ENCODE assay signal across 8 cellular contexts in the genomic region with DNA sequence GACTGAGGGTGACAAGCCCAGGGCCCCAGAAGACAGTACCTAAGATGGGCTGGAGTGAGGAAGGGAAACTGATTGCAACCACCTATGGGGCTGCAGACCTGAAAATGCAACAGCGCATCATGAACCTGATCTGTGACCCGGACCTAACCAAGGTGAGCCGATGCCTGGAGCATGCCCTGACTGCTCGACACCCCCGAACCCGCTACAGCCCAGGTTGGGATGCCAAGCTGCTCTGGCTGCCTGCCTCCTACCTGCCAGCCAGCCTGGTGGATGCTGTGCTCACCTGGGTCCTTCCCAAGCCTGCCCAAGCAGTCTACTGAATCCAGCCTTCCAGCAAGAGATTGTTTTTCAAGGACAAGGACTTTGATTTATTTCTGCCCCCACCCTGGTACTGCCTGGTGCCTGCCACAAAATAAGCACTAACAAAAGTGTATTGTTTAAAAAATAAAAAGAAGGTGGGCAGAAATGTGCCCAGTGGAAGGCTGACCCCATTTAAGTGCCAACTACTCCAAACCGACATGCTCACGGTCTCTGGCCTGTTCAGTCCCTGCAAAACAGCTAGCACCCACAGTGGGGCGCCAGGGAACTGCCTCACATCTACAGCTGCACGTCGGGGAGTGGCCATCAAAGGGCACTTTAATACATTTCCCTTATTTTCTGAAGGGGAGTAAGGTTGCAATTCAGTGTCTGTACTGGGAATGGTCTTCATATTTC. TPM values are rescaled to one million over a fixed set of nuclear protein-coding genes. Genes with fewer than 3 reads are reported as not detected.
DNase-seq lines count a peak whose midpoint lies in the region; ATAC-seq, FAIRE-seq and TF ChIP-seq lines count a peak whose summit lies in the region.

No MANE protein-coding gene starts in this region.

- no peak overlapping the region for H3K4me2 ChIP-seq in GM12878 (ENCODE audit: control insufficient read depth, insufficient read depth)

- intact Hi-C loops in GM12878 (cut with micrococcal nuclease; ENCODE audit: unreplicated experiment): no loop called here

- H4K20me1 ChIP-seq in GM12878 (ENCODE audit: control insufficient read depth, insufficient read depth): no peaks in the 10 kb centered on the region

- peak; percentile 82 for TF ChIP-seq RAD21 in GM12878 (IDR thresholded peaks at IDR 0.05; ENCODE audit: insufficient read depth, low read depth, low read length)

- FAIRE-seq in GM12878 (lab: Jason Lieb, UNC): peak; percentile 82

- POLR2A ChIA-PET in GM12878 (lab: Charles Lee): interaction anchor here (1.1 to 2.3 kb wide), 2 partner anchors 12 to 14 kb away, joined by 3 to 9 read pairs; no protein-coding TSS in a partner anchor

- RAD21 ChIA-PET in GM12878 (lab: Charles Lee; ENCODE audit: unreplicated experiment): interaction anchor here (0.9 to 11.0 kb wide), 7 partner anchors 8 to 317 kb away, joined by 3 to 113 read pairs (median 4); a partner anchor contains a TSS

- DNase-seq in GM03348 (ENCODE audit: low spot score) (peak; percentile 53), LHCN-M2 (ENCODE audit: low read depth) (peak; percentile 87), T follicular helper cell (ENCODE audit: low read depth) (peak; percentile 45), GM12878 (ENCODE audit: low read depth, low spot score) (no peak), iris pigment epithelial cell (ENCODE audit: low read depth) (peak; percentile 68)
- peak; percentile 47 to 48 for DNase-seq in stimulated activated CD4-positive, alpha-beta T cell treated with anti-CD3 and anti-CD28 coated beads, Interleukin-1b, Interleukin-23, amount 100 ng/mL, for 4 hours (ENCODE audit: low read depth in 2 of 2)

- 0 out of 2 replicates have a peak, but pooled peaks have one; percentile 35 for TF ChIP-seq POLR2A in GM12878 (IDR thresholded peaks at IDR 0.05; ENCODE audit: low read depth, low read length)

- no peak for TF ChIP-seq EP300 in GM12878 (IDR thresholded peaks at IDR 0.05; ENCODE audit: borderline replicate concordance in 1 of 2, control insufficient read depth in 1 of 2, low read depth in 2 of 2, low read length in 2 of 2)

- H3K79me2 ChIP-seq in GM12878 (ENCODE audit: control insufficient read depth, insufficient read depth, low read length): peaks cover 11% of the 10 kb centered on the region

- peak; percentile 79 to 87 (median 85) for TF ChIP-seq CTCF in GM12878 (IDR thresholded peaks at IDR 0.05 in 2 of 3, conservative IDR thresholded peaks at IDR 0.05 in 1 of 3; ENCODE audit: control insufficient read depth in 2 of 3, extremely low read depth in 1 of 3, insufficient read depth in 1 of 3, low read depth in 3 of 3, low read length in 3 of 3)

- CTCF ChIA-PET in GM12878 (lab: Yijun Ruan, JAX): interaction anchor here (0.8 to 11.4 kb wide), 14 partner anchors 8 to 216 kb away, joined by 3 to 205 read pairs (median 3); a partner anchor contains a TSS

- SMC1A ChIA-PET in GM12878 (lab: Charles Lee; ENCODE audit: uncharacterized antibody, unreplicated experiment): interaction anchor here (0.5 to 2.1 kb wide), 7 partner anchors 8 to 316 kb away, joined by 3 to 44 read pairs (median 3); a partner anchor contains a TSS

- H3K4me1 ChIP-seq in GM12878 (ENCODE audit: control insufficient read depth, insufficient read depth, low read length): peaks cover 10% of the 10 kb centered on the region

- ATAC-seq in GM12878 (peak; percentile 45), HG02938 (IDR thresholded peaks at IDR 0.05; ENCODE audit: unreplicated experiment) (no peak), GM21619 (IDR thresholded peaks at IDR 0.05; ENCODE audit: unreplicated experiment) (no peak)

- peaks cover 7% of the 10 kb centered on the region in 2 experiments; a peak in 3 of 4 replicates for H3K36me3 ChIP-seq in GM12878 (ENCODE audit: control insufficient read depth in 2 of 2, insufficient read depth in 2 of 2, low read length in 1 of 2)

- H3K9ac ChIP-seq in GM12878 (ENCODE audit: control insufficient read depth, insufficient read depth, low read length): no peak overlapping the region

- H3K9me3 ChIP-seq in GM12878 (replicated peaks; ENCODE audit: control insufficient read depth, insufficient read depth, low read length): no peaks in the 10 kb centered on the region

- in situ Hi-C loops in GM12878 (cut with MboI): no loop called here

- no TSS peak for BruUV-seq in GM12878 (replicated peaks; lab: Mats Ljungman, UMichigan)

- no peak overlapping the region for H3K27ac ChIP-seq in GM12878 (ENCODE audit: control insufficient read depth, insufficient read depth)

- no peak overlapping the region for H3K4me3 ChIP-seq in GM12878

- WGBS in GM12878 (ENCODE audit: insufficient coverage, insufficient replicate concordance, low lambda C conversion rate, missing lambda C conversion rate): 52% methylated on average over 11 of the region's 11 CpGs

- H3K27me3 ChIP-seq in GM12878 (replicated peaks in 1 of 2; ENCODE audit: control insufficient read depth in 2 of 2, insufficient read depth in 2 of 2, low read length in 1 of 2): no peaks in the 10 kb centered on the region

- H2AFZ ChIP-seq in GM12878 (ENCODE audit: control insufficient read depth, low read depth, low read length): no peak overlapping the region

RNA-seq across cellular contexts. Expression of a gene that starts 4.2 kb away (rescaled TPM):
- total RNA-seq in LHCN-M2 (2014; rRNA removed) (147 and 216 TPM in 2 replicates), GM12878 (2014; rRNA removed) (6.4 and 8.2 TPM in 2 replicates), GM12878 (2014; rRNA removed; fragmentation: Illumina TruSeq; extraction: Trizol) (5.7 and 6.7 TPM in 2 replicates), GM12878 (2021) (5.8 and 8.4 TPM in 2 replicates)
- polyA plus RNA-seq in LHCN-M2 (2012): 29.0 TPM
- 24.9 and 25.4 TPM in 2 replicates for total RNA-seq in GM12878 (2013; cell fraction: nucleolus; rRNA removed)
- polyA plus RNA-seq in GM12878 (2011; ENCODE audit: low read depth): 2.2 TPM
- polyA plus RNA-seq in GM12878 (2011; rRNA removed) (7.0 and 7.8 TPM in 2 replicates), GM12878 (2014; fragmentation: Illumina TruSeq; extraction: Trizol) (5.5 and 7.6 TPM in 2 replicates), GM12878 (2014; fragmentation: Nextera tagmentation; extraction: Ambion mirVana) (1 to 10 TPM; 2.6 to 3.1 TPM), GM12878 (2014; rRNA removed) (11.6 and 11.9 TPM in 2 replicates), GM12878 (2016; fragmentation: Nextera tagmentation; extraction: Ambion mirVana) (1 to 10 TPM; 5.8 to 7.1 TPM)
- polyA plus RNA-seq in GM12878 (2011; cell fraction: cytosol; rRNA removed): 7.5 and 10.6 TPM in 2 replicates
- 22.2 and 32.5 TPM in 2 replicates for polyA plus RNA-seq in GM12878 (2011; cell fraction: nucleus; rRNA removed)
- polyA plus RNA-seq in GM12878 (2012): 4.6 and 5.0 TPM in 2 replicates
- polyA minus RNA-seq in GM12878 (2011; rRNA and poly(A)+ RNA removed): 6.7 and 7.7 TPM in 2 replicates
- 2.1 TPM in 1 of 2 replicates, not detected in the other for polyA minus RNA-seq in GM12878 (2011; cell fraction: cytosol; rRNA and poly(A)+ RNA removed)
- polyA minus RNA-seq in GM12878 (2011; cell fraction: nucleus; rRNA and poly(A)+ RNA removed): 6.3 and 15.9 TPM in 2 replicates

RNA-seq across cellular contexts. Expression of a gene that starts 4.4 kb away (rescaled TPM):
- total RNA-seq in LHCN-M2 (2014; rRNA removed): 2,065 and 2,281 TPM in 2 replicates
- 3,617 TPM for polyA plus RNA-seq in LHCN-M2 (2012)
- 44.4 and 46.9 TPM in 2 replicates for total RNA-seq in GM12878 (2013; cell fraction: nucleolus; rRNA removed)
- total RNA-seq in GM12878 (2014; rRNA removed): 147 and 163 TPM in 2 replicates
- total RNA-seq in GM12878 (2014; rRNA removed; fragmentation: Illumina TruSeq; extraction: Trizol): 165 and 171 TPM in 2 replicates
- total RNA-seq in GM12878 (2021): 171 and 173 TPM in 2 replicates
- polyA plus RNA-seq in GM12878 (2011; ENCODE audit: low read depth): 176 TPM
- 157 and 182 TPM in 2 replicates for polyA plus RNA-seq in GM12878 (2011; rRNA removed)
- 168 and 246 TPM in 2 replicates for polyA plus RNA-seq in GM12878 (2011; cell fraction: cytosol; rRNA removed)
- polyA plus RNA-seq in GM12878 (2011; cell fraction: nucleus; rRNA removed): 88.0 and 94.4 TPM in 2 replicates
- polyA plus RNA-seq in GM12878 (2012): 150 and 169 TPM in 2 replicates
- 142 and 156 TPM in 2 replicates for polyA plus RNA-seq in GM12878 (2014; fragmentation: Illumina TruSeq; extraction: Trizol)
- polyA plus RNA-seq in GM12878 (2014; fragmentation: Nextera tagmentation; extraction: Ambion mirVana): 100 to 1,000 TPM; 194 to 220 TPM
- polyA plus RNA-seq in GM12878 (2014; rRNA removed): 166 and 193 TPM in 2 replicates
- polyA plus RNA-seq in GM12878 (2016; fragmentation: Nextera tagmentation; extraction: Ambion mirVana): 100 to 1,000 TPM; 200 to 209 TPM
- 98.9 and 117 TPM in 2 replicates for polyA minus RNA-seq in GM12878 (2011; rRNA and poly(A)+ RNA removed)
- 27.9 and 34.6 TPM in 2 replicates for polyA minus RNA-seq in GM12878 (2011; cell fraction: cytosol; rRNA and poly(A)+ RNA removed)
- polyA minus RNA-seq in GM12878 (2011; cell fraction: nucleus; rRNA and poly(A)+ RNA removed): 12.7 and 25.9 TPM in 2 replicates

RNA-seq across cellular contexts. Expression of a gene that starts 8.5 kb away (rescaled TPM):
- total RNA-seq in LHCN-M2 (2014; rRNA removed) (118 and 135 TPM in 2 replicates), GM12878 (2014; rRNA removed) (134 and 144 TPM in 2 replicates), GM12878 (2014; rRNA removed; fragmentation: Illumina TruSeq; extraction: Trizol) (126 and 128 TPM in 2 replicates), GM12878 (2021) (131 and 141 TPM in 2 replicates)
- 374 TPM for polyA plus RNA-seq in LHCN-M2 (2012)
- total RNA-seq in GM12878 (2013; cell fraction: nucleolus; rRNA removed): 25.1 and 33.4 TPM in 2 replicates
- polyA plus RNA-seq in GM12878 (2011; ENCODE audit: low read depth): 91.5 TPM
- polyA plus RNA-seq in GM12878 (2011; rRNA removed) (102 and 156 TPM in 2 replicates), GM12878 (2014; fragmentation: Illumina TruSeq; extraction: Trizol) (86.6 and 141 TPM in 2 replicates), GM12878 (2014; fragmentation: Nextera tagmentation; extraction: Ambion mirVana) (100 to 1,000 TPM; 264 to 285 TPM), GM12878 (2014; rRNA removed) (176 and 185 TPM in 2 replicates), GM12878 (2016; fragmentation: Nextera tagmentation; extraction: Ambion mirVana) (100 to 1,000 TPM; 218 to 228 TPM)
- 248 and 288 TPM in 2 replicates for polyA plus RNA-seq in GM12878 (2011; cell fraction: cytosol; rRNA removed)
- polyA plus RNA-seq in GM12878 (2011; cell fraction: nucleus; rRNA removed): 100 and 116 TPM in 2 replicates
- 142 and 151 TPM in 2 replicates for polyA plus RNA-seq in GM12878 (2012)
- polyA minus RNA-seq in GM12878 (2011; rRNA and poly(A)+ RNA removed): 65.8 and 84.2 TPM in 2 replicates
- 16.3 and 21.6 TPM in 2 replicates for polyA minus RNA-seq in GM12878 (2011; cell fraction: cytosol; rRNA and poly(A)+ RNA removed)
- 15.2 and 19.2 TPM in 2 replicates for polyA minus RNA-seq in GM12878 (2011; cell fraction: nucleus; rRNA and poly(A)+ RNA removed)

RNA-seq across cellular contexts. Expression of a gene that starts 16.7 kb away (rescaled TPM):
- total RNA-seq in LHCN-M2 (2014; rRNA removed) (135 and 217 TPM in 2 replicates), GM12878 (2014; rRNA removed) (2.5 and 2.6 TPM in 2 replicates), GM12878 (2014; rRNA removed; fragmentation: Illumina TruSeq; extraction: Trizol) (0.69 and 1.0 TPM in 2 replicates), GM12878 (2021) (2.8 and 3.8 TPM in 2 replicates)
- polyA plus RNA-seq in LHCN-M2 (2012): 67.9 TPM
- 18.5 and 21.9 TPM in 2 replicates for total RNA-seq in GM12878 (2013; cell fraction: nucleolus; rRNA removed)
- 1.5 TPM for polyA plus RNA-seq in GM12878 (2011; ENCODE audit: low read depth)
- polyA plus RNA-seq in GM12878 (2011; rRNA removed) (3.4 and 5.1 TPM in 2 replicates), GM12878 (2014; fragmentation: Illumina TruSeq; extraction: Trizol) (1.4 TPM in 1 of 2 replicates, not detected in the other), GM12878 (2014; fragmentation: Nextera tagmentation; extraction: Ambion mirVana) (under 1 TPM; 0.18 to 0.39 TPM), GM12878 (2014; rRNA removed) (2.6 and 4.4 TPM in 2 replicates), GM12878 (2016; fragmentation: Nextera tagmentation; extraction: Ambion mirVana) (1 to 10 TPM; 1.4 to 1.6 TPM)
- polyA plus RNA-seq in GM12878 (2011; cell fraction: cytosol; rRNA removed): 2.2 and 3.6 TPM in 2 replicates
- polyA plus RNA-seq in GM12878 (2011; cell fraction: nucleus; rRNA removed): 83.9 and 96.1 TPM in 2 replicates
- polyA plus RNA-seq in GM12878 (2012): 4.8 and 5.6 TPM in 2 replicates
- polyA minus RNA-seq in GM12878 (2011; rRNA and poly(A)+ RNA removed): 2.9 and 4.3 TPM in 2 replicates
- 0.80 and 1.4 TPM in 2 replicates for polyA minus RNA-seq in GM12878 (2011; cell fraction: cytosol; rRNA and poly(A)+ RNA removed)
- 9.2 and 9.6 TPM in 2 replicates for polyA minus RNA-seq in GM12878 (2011; cell fraction: nucleus; rRNA and poly(A)+ RNA removed)

RNA-seq across cellular contexts. Expression of a gene that starts 18.5 kb away (rescaled TPM):
- total RNA-seq in LHCN-M2 (2014; rRNA removed) (10.0 and 17.3 TPM in 2 replicates), GM12878 (2014; rRNA removed) (3.1 and 5.2 TPM in 2 replicates), GM12878 (2014; rRNA removed; fragmentation: Illumina TruSeq; extraction: Trizol) (3.4 and 3.9 TPM in 2 replicates), GM12878 (2021) (15.2 and 15.4 TPM in 2 replicates)
- polyA plus RNA-seq in LHCN-M2 (2012): 21.0 TPM
- total RNA-seq in GM12878 (2013; cell fraction: nucleolus; rRNA removed): 7.2 and 7.6 TPM in 2 replicates
- polyA plus RNA-seq in GM12878 (2011; ENCODE audit: low read depth): 3.0 TPM
- polyA plus RNA-seq in GM12878 (2011; rRNA removed) (3.7 and 5.8 TPM in 2 replicates), GM12878 (2014; fragmentation: Illumina TruSeq; extraction: Trizol) (5.7 and 6.7 TPM in 2 replicates), GM12878 (2014; fragmentation: Nextera tagmentation; extraction: Ambion mirVana) (1 to 10 TPM; 1.5 to 1.6 TPM), GM12878 (2014; rRNA removed) (9.9 and 13.0 TPM in 2 replicates), GM12878 (2016; fragmentation: Nextera tagmentation; extraction: Ambion mirVana) (under 1 TPM; 0.83 to 0.87 TPM)
- 6.5 and 8.8 TPM in 2 replicates for polyA plus RNA-seq in GM12878 (2011; cell fraction: cytosol; rRNA removed)
- 8.5 and 9.2 TPM in 2 replicates for polyA plus RNA-seq in GM12878 (2011; cell fraction: nucleus; rRNA removed)
- 7.4 TPM in 2 replicates for polyA plus RNA-seq in GM12878 (2012)
- 4.9 and 8.8 TPM in 2 replicates for polyA minus RNA-seq in GM12878 (2011; rRNA and poly(A)+ RNA removed)
- 3.1 and 5.5 TPM in 2 replicates for polyA minus RNA-seq in GM12878 (2011; cell fraction: cytosol; rRNA and poly(A)+ RNA removed)
- polyA minus RNA-seq in GM12878 (2011; cell fraction: nucleus; rRNA and poly(A)+ RNA removed): 2.9 and 4.8 TPM in 2 replicates

Comparison
In these comparisons a context has a peak if more than half of its experiments do, and no peak if none do; other contexts are left out.
1. RNA of a gene that starts 4.4 kb away (total RNA-seq): 2,065 to 2,281 TPM in LHCN-M2; 44.4 to 173 TPM in GM12878; every median in the first group is over 10 times any median in the second.